In the genomic region with DNA sequence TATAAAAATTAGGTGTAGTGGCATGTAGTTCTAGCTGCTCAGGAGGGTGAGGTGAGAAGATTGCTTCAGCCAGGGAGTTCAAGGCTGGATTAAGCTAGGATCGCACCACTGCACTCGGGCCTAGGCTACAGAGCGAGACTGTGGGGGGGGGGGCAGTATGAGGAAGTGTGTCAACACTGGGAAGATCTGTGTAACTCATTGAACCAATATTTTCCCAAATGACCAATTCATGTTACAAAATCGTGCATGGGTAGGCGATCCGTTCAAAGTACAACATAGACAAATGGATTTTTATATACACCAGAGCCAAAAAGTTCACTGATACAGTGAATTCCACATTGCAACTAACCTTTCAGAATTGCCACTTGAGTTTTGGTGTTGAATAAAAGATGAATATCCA, we compare ENCODE assay signal across 1 cellular context.
A peak's percentile ranks its signal among the peaks of the same experiment; 100 is the strongest.
TF ChIP-seq lines count a peak whose summit lies in the region.

No MANE protein-coding gene starts in this region.

TF ChIP-seq in HepG2, 621 proteins besides CTCF, POLR2A, EP300 and RAD21 (continued from another document and continues in another):
- TF ChIP-seq, protein P1, sequence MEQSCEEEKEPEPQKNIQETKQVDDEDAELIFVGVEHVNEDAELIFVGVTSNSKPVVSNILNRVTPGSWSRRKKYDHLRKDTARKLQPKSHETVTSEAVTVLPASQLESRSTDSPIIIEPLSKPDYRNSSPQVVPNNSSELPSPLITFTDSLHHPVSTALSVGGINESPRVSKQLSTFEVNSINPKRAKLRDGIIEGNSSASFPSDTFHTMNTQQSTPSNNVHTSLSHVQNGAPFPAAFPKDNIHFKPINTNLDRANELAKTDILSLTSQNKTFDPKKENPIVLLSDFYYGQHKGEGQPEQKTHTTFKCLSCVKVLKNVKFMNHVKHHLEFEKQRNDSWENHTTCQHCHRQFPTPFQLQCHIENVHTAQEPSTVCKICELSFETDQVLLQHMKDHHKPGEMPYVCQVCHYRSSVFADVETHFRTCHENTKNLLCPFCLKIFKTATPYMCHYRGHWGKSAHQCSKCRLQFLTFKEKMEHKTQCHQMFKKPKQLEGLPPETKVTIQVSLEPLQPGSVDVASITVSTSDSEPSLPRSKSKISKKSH (CRISPR knock-in tag; IDR thresholded peaks at IDR 0.05; ENCODE audit: borderline replicate concordance), result no peak
- TF ChIP-seq KMT2B (CRISPR knock-in tag; IDR thresholded peaks at IDR 0.05) (no peak), ELF4 (CRISPR knock-in tag; IDR thresholded peaks at IDR 0.05; ENCODE audit: borderline replicate concordance) (no peak), ZSCAN22 (CRISPR knock-in tag; IDR thresholded peaks at IDR 0.05) (no peak), RXRA (CRISPR knock-in tag; IDR thresholded peaks at IDR 0.05) (peak; percentile 46; the same call in 1 of the 2 replicates), ZEB1 (IDR thresholded peaks at IDR 0.05; ENCODE audit: insufficient replicate concordance, low read depth) (no peak), MATR3 (CRISPR knock-in tag; IDR thresholded peaks at IDR 0.05) (no peak), HES4 (CRISPR knock-in tag; IDR thresholded peaks at IDR 0.05; ENCODE audit: borderline replicate concordance) (no peak), RELA (CRISPR knock-in tag; IDR thresholded peaks at IDR 0.05) (no peak), REPIN1 (CRISPR knock-in tag; IDR thresholded peaks at IDR 0.05; ENCODE audit: borderline replicate concordance, low read depth) (peak; percentile 77; the same call in 1 of the 2 replicates), ZMYM2 (CRISPR knock-in tag; IDR thresholded peaks at IDR 0.05) (0 out of 2 replicates have a peak, but pooled peaks have one; percentile 58), FOXA1 (IDR thresholded peaks at IDR 0.05) (peak; percentile 77; the same call in 1 of the 2 replicates), FOXA1 (CRISPR knock-in tag; IDR thresholded peaks at IDR 0.05) (peak; percentile 92), CC2D1A (CRISPR knock-in tag; IDR thresholded peaks at IDR 0.05) (no peak), SMAD3 (CRISPR knock-in tag; IDR thresholded peaks at IDR 0.05) (0 out of 2 replicates have a peak, but pooled peaks have one; percentile 39), ZNF567 (CRISPR knock-in tag; IDR thresholded peaks at IDR 0.05; ENCODE audit: borderline replicate concordance) (no peak), JUN (CRISPR knock-in tag; IDR thresholded peaks at IDR 0.05) (0 out of 2 replicates have a peak, but pooled peaks have one; percentile 23), ZNF746 (CRISPR knock-in tag; IDR thresholded peaks at IDR 0.05) (0 out of 2 replicates have a peak, but pooled peaks have one; percentile 28), KDM2A (CRISPR knock-in tag; IDR thresholded peaks at IDR 0.05; ENCODE audit: borderline replicate concordance, low read depth) (no peak), NR2F2 (IDR thresholded peaks at IDR 0.05; ENCODE audit: borderline replicate concordance, low read depth) (0 out of 2 replicates have a peak, but pooled peaks have one; percentile 19), ZNF724P (CRISPR knock-in tag; IDR thresholded peaks at IDR 0.05; ENCODE audit: borderline replicate concordance) (no peak), SNRNP70 (IDR thresholded peaks at IDR 0.05; ENCODE audit: low read depth, low read length) (no peak), ZNF720 (CRISPR knock-in tag; IDR thresholded peaks at IDR 0.05) (no peak), MXI1 (IDR thresholded peaks at IDR 0.05; ENCODE audit: borderline replicate concordance, low read depth, low read length) (peak; percentile 42; the same call in 1 of the 3 replicates), MED13 (CRISPR knock-in tag; IDR thresholded peaks at IDR 0.05) (no peak), SMAD1 (CRISPR knock-in tag; IDR thresholded peaks at IDR 0.05; ENCODE audit: borderline replicate concordance, low read depth) (no peak), ZMYM3 (CRISPR knock-in tag; IDR thresholded peaks at IDR 0.05) (peak; percentile 30; the same call in 1 of the 2 replicates), HNF4A (CRISPR knock-in tag; IDR thresholded peaks at IDR 0.05) (peak; percentile 85), TBX3 (IDR thresholded peaks at IDR 0.05; ENCODE audit: borderline replicate concordance) (peak; percentile 62; the same call in 1 of the 2 replicates), ZNF619 (CRISPR knock-in tag; IDR thresholded peaks at IDR 0.05) (no peak), SSRP1 (CRISPR knock-in tag; IDR thresholded peaks at IDR 0.05) (no peak), SMAD9 (CRISPR knock-in tag; IDR thresholded peaks at IDR 0.05) (no peak), NR2F6 (IDR thresholded peaks at IDR 0.05) (peak; percentile 48; the same call in 1 of the 2 replicates), NR2F6 (CRISPR knock-in tag; IDR thresholded peaks at IDR 0.05) (0 out of 2 replicates have a peak, but pooled peaks have one; percentile 22), ELF3 (CRISPR knock-in tag; IDR thresholded peaks at IDR 0.05) (peak; percentile 85), ZNF335 (CRISPR knock-in tag; IDR thresholded peaks at IDR 0.05) (no peak), MAFG (CRISPR knock-in tag; IDR thresholded peaks at IDR 0.05) (no peak), RNF2 (conservative IDR thresholded peaks at IDR 0.05; ENCODE audit: low read depth) (no peak), ZFAT (CRISPR knock-in tag; conservative IDR thresholded peaks at IDR 0.05) (no peak)
- TF ChIP-seq, protein P2, sequence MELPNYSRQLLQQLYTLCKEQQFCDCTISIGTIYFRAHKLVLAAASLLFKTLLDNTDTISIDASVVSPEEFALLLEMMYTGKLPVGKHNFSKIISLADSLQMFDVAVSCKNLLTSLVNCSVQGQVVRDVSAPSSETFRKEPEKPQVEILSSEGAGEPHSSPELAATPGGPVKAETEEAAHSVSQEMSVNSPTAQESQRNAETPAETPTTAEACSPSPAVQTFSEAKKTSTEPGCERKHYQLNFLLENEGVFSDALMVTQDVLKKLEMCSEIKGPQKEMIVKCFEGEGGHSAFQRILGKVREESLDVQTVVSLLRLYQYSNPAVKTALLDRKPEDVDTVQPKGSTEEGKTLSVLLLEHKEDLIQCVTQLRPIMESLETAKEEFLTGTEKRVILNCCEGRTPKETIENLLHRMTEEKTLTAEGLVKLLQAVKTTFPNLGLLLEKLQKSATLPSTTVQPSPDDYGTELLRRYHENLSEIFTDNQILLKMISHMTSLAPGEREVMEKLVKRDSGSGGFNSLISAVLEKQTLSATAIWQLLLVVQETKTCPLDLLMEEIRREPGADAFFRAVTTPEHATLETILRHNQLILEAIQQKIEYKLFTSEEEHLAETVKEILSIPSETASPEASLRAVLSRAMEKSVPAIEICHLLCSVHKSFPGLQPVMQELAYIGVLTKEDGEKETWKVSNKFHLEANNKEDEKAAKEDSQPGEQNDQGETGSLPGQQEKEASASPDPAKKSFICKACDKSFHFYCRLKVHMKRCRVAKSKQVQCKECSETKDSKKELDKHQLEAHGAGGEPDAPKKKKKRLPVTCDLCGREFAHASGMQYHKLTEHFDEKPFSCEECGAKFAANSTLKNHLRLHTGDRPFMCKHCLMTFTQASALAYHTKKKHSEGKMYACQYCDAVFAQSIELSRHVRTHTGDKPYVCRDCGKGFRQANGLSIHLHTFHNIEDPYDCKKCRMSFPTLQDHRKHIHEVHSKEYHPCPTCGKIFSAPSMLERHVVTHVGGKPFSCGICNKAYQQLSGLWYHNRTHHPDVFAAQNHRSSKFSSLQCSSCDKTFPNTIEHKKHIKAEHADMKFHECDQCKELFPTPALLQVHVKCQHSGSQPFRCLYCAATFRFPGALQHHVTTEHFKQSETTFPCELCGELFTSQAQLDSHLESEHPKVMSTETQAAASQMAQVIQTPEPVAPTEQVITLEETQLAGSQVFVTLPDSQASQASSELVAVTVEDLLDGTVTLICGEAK (IDR thresholded peaks at IDR 0.05), result no peak
- TF ChIP-seq, protein P2 (CRISPR knock-in tag; IDR thresholded peaks at IDR 0.05), result no peak; the same call in 1 of the 2 replicates
- TF ChIP-seq, protein P3, sequence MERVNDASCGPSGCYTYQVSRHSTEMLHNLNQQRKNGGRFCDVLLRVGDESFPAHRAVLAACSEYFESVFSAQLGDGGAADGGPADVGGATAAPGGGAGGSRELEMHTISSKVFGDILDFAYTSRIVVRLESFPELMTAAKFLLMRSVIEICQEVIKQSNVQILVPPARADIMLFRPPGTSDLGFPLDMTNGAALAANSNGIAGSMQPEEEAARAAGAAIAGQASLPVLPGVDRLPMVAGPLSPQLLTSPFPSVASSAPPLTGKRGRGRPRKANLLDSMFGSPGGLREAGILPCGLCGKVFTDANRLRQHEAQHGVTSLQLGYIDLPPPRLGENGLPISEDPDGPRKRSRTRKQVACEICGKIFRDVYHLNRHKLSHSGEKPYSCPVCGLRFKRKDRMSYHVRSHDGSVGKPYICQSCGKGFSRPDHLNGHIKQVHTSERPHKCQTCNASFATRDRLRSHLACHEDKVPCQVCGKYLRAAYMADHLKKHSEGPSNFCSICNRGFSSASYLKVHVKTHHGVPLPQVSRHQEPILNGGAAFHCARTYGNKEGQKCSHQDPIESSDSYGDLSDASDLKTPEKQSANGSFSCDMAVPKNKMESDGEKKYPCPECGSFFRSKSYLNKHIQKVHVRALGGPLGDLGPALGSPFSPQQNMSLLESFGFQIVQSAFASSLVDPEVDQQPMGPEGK (CRISPR knock-in tag; IDR thresholded peaks at IDR 0.05), result peak; percentile 89
- TF ChIP-seq, protein P4, sequence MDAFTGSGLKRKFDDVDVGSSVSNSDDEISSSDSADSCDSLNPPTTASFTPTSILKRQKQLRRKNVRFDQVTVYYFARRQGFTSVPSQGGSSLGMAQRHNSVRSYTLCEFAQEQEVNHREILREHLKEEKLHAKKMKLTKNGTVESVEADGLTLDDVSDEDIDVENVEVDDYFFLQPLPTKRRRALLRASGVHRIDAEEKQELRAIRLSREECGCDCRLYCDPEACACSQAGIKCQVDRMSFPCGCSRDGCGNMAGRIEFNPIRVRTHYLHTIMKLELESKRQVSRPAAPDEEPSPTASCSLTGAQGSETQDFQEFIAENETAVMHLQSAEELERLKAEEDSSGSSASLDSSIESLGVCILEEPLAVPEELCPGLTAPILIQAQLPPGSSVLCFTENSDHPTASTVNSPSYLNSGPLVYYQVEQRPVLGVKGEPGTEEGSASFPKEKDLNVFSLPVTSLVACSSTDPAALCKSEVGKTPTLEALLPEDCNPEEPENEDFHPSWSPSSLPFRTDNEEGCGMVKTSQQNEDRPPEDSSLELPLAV (CRISPR knock-in tag; conservative IDR thresholded peaks at IDR 0.05; ENCODE audit: low read depth), result no peak
- TF ChIP-seq, protein P5, sequence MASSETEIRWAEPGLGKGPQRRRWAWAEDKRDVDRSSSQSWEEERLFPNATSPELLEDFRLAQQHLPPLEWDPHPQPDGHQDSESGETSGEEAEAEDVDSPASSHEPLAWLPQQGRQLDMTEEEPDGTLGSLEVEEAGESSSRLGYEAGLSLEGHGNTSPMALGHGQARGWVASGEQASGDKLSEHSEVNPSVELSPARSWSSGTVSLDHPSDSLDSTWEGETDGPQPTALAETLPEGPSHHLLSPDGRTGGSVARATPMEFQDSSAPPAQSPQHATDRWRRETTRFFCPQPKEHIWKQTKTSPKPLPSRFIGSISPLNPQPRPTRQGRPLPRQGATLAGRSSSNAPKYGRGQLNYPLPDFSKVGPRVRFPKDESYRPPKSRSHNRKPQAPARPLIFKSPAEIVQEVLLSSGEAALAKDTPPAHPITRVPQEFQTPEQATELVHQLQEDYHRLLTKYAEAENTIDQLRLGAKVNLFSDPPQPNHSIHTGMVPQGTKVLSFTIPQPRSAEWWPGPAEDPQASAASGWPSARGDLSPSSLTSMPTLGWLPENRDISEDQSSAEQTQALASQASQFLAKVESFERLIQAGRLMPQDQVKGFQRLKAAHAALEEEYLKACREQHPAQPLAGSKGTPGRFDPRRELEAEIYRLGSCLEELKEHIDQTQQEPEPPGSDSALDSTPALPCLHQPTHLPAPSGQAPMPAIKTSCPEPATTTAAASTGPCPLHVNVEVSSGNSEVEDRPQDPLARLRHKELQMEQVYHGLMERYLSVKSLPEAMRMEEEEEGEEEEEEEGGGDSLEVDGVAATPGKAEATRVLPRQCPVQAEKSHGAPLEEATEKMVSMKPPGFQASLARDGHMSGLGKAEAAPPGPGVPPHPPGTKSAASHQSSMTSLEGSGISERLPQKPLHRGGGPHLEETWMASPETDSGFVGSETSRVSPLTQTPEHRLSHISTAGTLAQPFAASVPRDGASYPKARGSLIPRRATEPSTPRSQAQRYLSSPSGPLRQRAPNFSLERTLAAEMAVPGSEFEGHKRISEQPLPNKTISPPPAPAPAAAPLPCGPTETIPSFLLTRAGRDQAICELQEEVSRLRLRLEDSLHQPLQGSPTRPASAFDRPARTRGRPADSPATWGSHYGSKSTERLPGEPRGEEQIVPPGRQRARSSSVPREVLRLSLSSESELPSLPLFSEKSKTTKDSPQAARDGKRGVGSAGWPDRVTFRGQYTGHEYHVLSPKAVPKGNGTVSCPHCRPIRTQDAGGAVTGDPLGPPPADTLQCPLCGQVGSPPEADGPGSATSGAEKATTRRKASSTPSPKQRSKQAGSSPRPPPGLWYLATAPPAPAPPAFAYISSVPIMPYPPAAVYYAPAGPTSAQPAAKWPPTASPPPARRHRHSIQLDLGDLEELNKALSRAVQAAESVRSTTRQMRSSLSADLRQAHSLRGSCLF (CRISPR knock-in tag; IDR thresholded peaks at IDR 0.05; ENCODE audit: borderline replicate concordance), result no peak
